16 cellular contexts compared by ENCODE assay signal in the genomic region with DNA sequence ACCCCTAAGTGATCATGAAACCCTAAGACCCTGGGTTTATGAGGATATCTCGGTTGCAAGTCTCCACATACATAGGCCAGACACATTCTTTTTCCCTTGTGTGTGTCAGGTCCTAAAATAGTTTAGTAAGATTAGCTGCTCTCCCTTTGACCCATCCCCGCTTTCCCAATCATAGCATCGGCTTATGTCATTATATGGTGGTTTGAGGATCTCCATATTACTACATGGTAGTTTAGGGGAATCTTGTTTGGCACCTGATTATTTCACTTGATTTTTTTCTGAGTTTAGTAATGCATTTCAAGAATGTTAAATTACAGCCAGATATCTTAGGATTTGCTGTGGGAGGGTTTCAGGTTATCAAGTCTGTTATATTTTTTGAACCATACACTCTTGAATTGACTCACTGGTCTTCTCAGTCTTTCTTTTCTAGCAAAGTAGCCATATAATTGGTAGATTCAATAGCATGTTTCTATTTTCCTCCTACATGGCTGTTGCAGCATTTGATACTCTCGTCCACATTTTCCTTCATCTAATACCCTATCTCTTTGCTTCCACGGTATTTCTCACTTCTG.
"Had no signal": no experiment of that assay in that cellular context is flagged by ENCODE, and none has a peak within 500 bp of the region (broad histone marks: within the 10 kb centered on the region; RNA-seq: fewer than 3 reads in every experiment).

No MANE protein-coding gene starts in this region.

- H3K27ac ChIP-seq: adrenal gland, gastrocnemius medialis, upper lobe of right lung, WERI-Rb-1 had no signal

- H3K36me3 ChIP-seq: adrenal gland, gastrocnemius medialis, upper lobe of right lung, WERI-Rb-1 had no signal

- ATAC-seq: activated naive CD4-positive, alpha-beta T cell treated with anti-CD3 and anti-CD28 coated beads, Interleukin-2, amount 50 U/mL, for 72 hours; esophagus mucosa; gastrocnemius medialis; left ventricle myocardium superior; upper lobe of right lung had no signal

- DNase-seq: activated CD4-positive, alpha-beta T cell treated with anti-CD3 and anti-CD28 coated beads for 1 hour; activated gamma-delta T cell treated with Interleukin-2 at 50 U/mL for 16 hours; adrenal gland; cerebellar nuclear complex; cortex of kidney; effector CD8-positive, alpha-beta T cell; gastrocnemius medialis; immature natural killer cell; left ventricle myocardium superior; occipital lobe; stimulated activated naive CD4-positive, alpha-beta T cell; upper lobe of right lung; WERI-Rb-1 had no signal

- H3K4me1 ChIP-seq: adrenal gland, gastrocnemius medialis, upper lobe of right lung had no signal

- H3K4me3 ChIP-seq: adrenal gland, gastrocnemius medialis, upper lobe of right lung had no signal

- H3K27me3 ChIP-seq: adrenal gland, gastrocnemius medialis, upper lobe of right lung had no signal

- FAIRE-seq: bronchial epithelial cell had no signal

- H3K9me3 ChIP-seq: adrenal gland, gastrocnemius medialis, upper lobe of right lung had no signal
